ENCODE assay signal across 13 cellular contexts in the genomic region with DNA sequence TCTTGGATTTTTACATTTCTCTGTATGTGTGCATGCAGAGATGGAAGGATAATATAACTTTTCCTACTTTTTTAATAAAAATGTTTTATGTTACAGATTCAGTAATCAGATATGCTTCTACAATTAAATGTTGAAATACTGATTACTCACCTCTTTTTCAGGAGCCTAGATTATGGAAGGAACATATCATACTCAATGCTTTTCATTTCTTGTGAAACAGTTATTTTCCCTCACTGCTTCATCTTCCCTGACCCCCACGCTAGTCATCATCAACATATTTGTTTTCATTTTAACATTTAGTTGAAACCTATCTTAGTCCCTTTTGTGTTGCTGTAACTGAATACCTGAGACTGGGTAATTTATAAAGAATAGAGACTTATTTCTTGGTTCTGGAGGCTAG.
DNase-seq lines count a peak whose midpoint lies in the region; TF ChIP-seq lines count a peak whose summit lies in the region.
"Had no signal": no experiment of that assay in that cellular context is flagged by ENCODE, and none has a peak within 500 bp of the region (broad histone marks: within the 10 kb centered on the region; RNA-seq: fewer than 3 reads in every experiment).

No MANE protein-coding gene starts in this region.

- peaks cover 4% of the 10 kb centered on the region for H3K36me3 ChIP-seq in adipocyte (ENCODE audit: control insufficient read depth, insufficient read depth, low read length, severe bottlenecking)
- H3K36me3 ChIP-seq: HAP-1 had no signal

- H3K4me3 ChIP-seq in adipocyte (ENCODE audit: low read length) = no peak overlapping the region
- no peak overlapping the region for H3K4me3 ChIP-seq in fibroblast of mammary gland (ENCODE audit: control insufficient read depth, low read depth, low read length)
- H3K4me3 ChIP-seq: BLaER1 treated with 17β-estradiol and CSF1 and Interleukin-3, amounts not matched to agents 10 nM and 100 nM; GM12878; HAP-1 had no signal

- DNase-seq in HCEC 1CT = peak; percentile 31
- peak; percentile 27 for DNase-seq in adipocyte (ENCODE audit: low read depth)
- peak; percentile 31 for DNase-seq in fibroblast of mammary gland (ENCODE audit: low read depth)
- DNase-seq in iPS-NIHi11 (ENCODE audit: low spot score) = no peak
- DNase-seq in activated naive CD4-positive, alpha-beta T cell (lab: John Stamatoyannopoulos, UW) = no peak
- no peak for DNase-seq in stimulated activated CD4-positive, alpha-beta T cell treated with anti-CD3 and anti-CD28 coated beads, Interleukin-12 subunit alpha, Interleukin-12 subunit beta, amount 100 ng/mL, for 4 hours
- DNase-seq: Calu3; CD8-positive, alpha-beta T cell; DMS79 treated with DMSO at 0.1 percent for 48 hours; GF-D8 had no signal

- no peaks in the 10 kb centered on the region for H3K27me3 ChIP-seq in adipocyte (replicated peaks; ENCODE audit: control insufficient read depth, insufficient read depth, low read length)
- H3K27me3 ChIP-seq: BLaER1 treated with 17β-estradiol and CSF1 and Interleukin-3, amounts not matched to agents 10 nM and 100 nM had no signal

- H3K4me1 ChIP-seq in adipocyte (ENCODE audit: control insufficient read depth, insufficient read depth, low read length) = no peaks in the 10 kb centered on the region
- H3K4me1 ChIP-seq: BLaER1 treated with 17β-estradiol and CSF1 and Interleukin-3, amounts not matched to agents 10 nM and 100 nM had no signal

- no peak overlapping the region for H3K9ac ChIP-seq in adipocyte (ENCODE audit: low read length)
- H3K9ac ChIP-seq: BLaER1 treated with 17β-estradiol and CSF1 and Interleukin-3, amounts not matched to agents 10 nM and 100 nM had no signal

- H3K9me3 ChIP-seq in adipocyte (ENCODE audit: control insufficient read depth, low read length) = no peaks in the 10 kb centered on the region
- H3K9me3 ChIP-seq: HAP-1 had no signal

- TF ChIP-seq CTCF in fibroblast of mammary gland (conservative IDR thresholded peaks at IDR 0.05; ENCODE audit: control insufficient read depth, insufficient read depth, low read depth, low read length) = no peak

Comparison
In these comparisons a context has a peak if more than half of its experiments do, and no peak if none do; other contexts are left out.
1. DNase-seq: peak in HCEC 1CT (single experiment), adipocyte (single experiment) and fibroblast of mammary gland (single experiment); none in iPS-NIHi11 (single experiment), activated naive CD4-positive, alpha-beta T cell (0 of 4) and stimulated activated CD4-positive, alpha-beta T cell treated with anti-CD3 and anti-CD28 coated beads, Interleukin-12 subunit alpha, Interleukin-12 subunit beta, amount 100 ng/mL, for 4 hours (single experiment).